ENCODE assay signal across 18 cellular contexts in genomic region chr6:39576556-39577303, GRCh38.
DNase-seq lines count a peak whose midpoint lies in the region; ATAC-seq and TF ChIP-seq lines count a peak whose summit lies in the region.
"Had no signal": no experiment of that assay in that cellular context is flagged by ENCODE, and none has a peak within 500 bp of the region (broad histone marks: within the 10 kb centered on the region; RNA-seq: fewer than 3 reads in every experiment).

No MANE protein-coding gene starts in this region.

- peak; percentile 33 for DNase-seq in Right ventricle myocardium inferior (ENCODE audit: missing footprints)
- no peak for DNase-seq in left ventricle myocardium superior
- peak; percentile 36 for DNase-seq in NB4 (ENCODE audit: low read depth)
- peak; percentile 27 for DNase-seq in choroid plexus epithelial cell (ENCODE audit: low read depth)
- DNase-seq in activated naive CD4-positive, alpha-beta T cell treated with anti-CD3 and anti-CD28 coated beads, Interleukin-2, amount 50 U/mL, for 16 hours = no peak
- DNase-seq in stimulated activated CD4-positive, alpha-beta T cell treated with anti-CD3 and anti-CD28 coated beads, Interleukin-15, amount 100 ng/mL, for 24 hours = no peak
- no peak for DNase-seq in activated naive CD4-positive, alpha-beta T cell (lab: John Stamatoyannopoulos, UW)
- DNase-seq: 8988T; Caco-2; CD4-positive, CD25-positive, alpha-beta regulatory T cell; CD8-positive, alpha-beta T cell; DMS153; DND-41; GM23248; H9 had no signal

- intact Hi-C loops in Right ventricle myocardium inferior (cut with DNase I) = no loop called here
- intact Hi-C loops in left ventricle myocardium superior (cut with micrococcal nuclease) = no loop called here

- ATAC-seq in Right ventricle myocardium inferior = no peak
- no peak for ATAC-seq in left ventricle myocardium superior
- ATAC-seq: A549; CD8-positive, alpha-beta T cell; GM12878; HCT116 had no signal

- H3K4me3 ChIP-seq in NB4 (ENCODE audit: low read depth, low read length) = no peak overlapping the region
- no peak overlapping the region for H3K4me3 ChIP-seq in choroid plexus epithelial cell (ENCODE audit: low read depth, low read length)
- H3K4me3 ChIP-seq: A549, GM12878, GM23248 had no signal

- no peak for TF ChIP-seq CTCF in NB4 (IDR thresholded peaks at IDR 0.05; ENCODE audit: low read depth, low read length)
- no peak for TF ChIP-seq CTCF in choroid plexus epithelial cell (conservative IDR thresholded peaks at IDR 0.05; ENCODE audit: low read depth, low read length)

- no peak for TF ChIP-seq POLR2A in NB4 (IDR thresholded peaks at IDR 0.05; ENCODE audit: extremely low read depth, insufficient read length)

Comparison
In these comparisons a context has a peak if more than half of its experiments do, and no peak if none do; other contexts are left out.
1. DNase-seq: peak in Right ventricle myocardium inferior (single experiment), NB4 (single experiment) and choroid plexus epithelial cell (single experiment); none in left ventricle myocardium superior (single experiment), activated naive CD4-positive, alpha-beta T cell treated with anti-CD3 and anti-CD28 coated beads, Interleukin-2, amount 50 U/mL, for 16 hours (single experiment), stimulated activated CD4-positive, alpha-beta T cell treated with anti-CD3 and anti-CD28 coated beads, Interleukin-15, amount 100 ng/mL, for 24 hours (single experiment) and activated naive CD4-positive, alpha-beta T cell (0 of 4).